1 cellular context compared by ENCODE assay signal in the genomic region with DNA sequence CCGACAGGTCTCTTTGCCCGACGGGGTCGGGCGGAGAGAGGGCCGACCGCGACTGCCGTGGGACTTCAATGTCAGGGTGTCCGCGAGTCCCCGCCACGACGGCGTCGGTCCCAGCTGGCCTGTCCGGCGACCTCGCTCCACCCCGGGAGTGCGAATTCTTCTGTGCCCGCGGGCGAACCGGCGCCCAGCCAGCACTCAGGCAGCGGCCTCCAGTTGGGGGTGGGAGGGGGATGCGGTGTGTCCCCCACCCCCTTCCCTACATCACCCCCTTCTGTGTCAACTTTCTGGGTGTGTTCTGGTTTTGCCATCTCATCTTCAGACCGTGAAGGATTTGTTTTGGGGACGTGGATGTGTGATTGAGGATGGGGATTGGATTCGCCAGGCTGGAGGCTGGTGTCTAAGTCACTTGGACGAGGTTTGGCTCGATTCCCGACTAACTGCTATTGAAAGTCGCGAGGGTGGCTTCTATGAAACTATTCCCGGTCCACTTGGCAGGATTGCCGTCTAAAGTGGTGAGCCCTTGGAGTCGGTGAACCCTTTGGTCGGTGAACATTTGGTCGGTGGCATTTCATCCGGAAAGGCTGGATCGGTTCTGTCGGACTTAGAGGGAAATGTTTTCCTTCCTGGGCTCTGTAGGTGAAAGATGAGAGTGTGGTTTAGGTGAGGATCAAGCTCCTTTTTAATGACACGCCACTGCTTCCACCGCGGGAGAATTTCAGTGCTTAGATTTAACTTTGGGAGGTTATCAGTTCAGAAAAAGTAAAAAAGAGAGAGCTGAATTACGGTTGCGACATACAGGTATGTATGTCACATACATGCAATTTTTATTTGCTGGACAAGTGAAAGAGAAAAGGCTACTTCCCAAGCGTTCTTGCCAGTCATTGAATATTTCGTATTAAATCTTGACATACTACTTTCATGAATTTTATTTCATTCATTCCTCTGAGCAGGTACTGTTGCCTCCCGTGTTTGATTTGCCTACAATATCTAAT.
TF ChIP-seq lines count a peak whose summit lies in the region.

No MANE protein-coding gene starts in this region.

TF ChIP-seq in K562, 482 proteins besides CTCF, POLR2A, EP300 and RAD21 (continued from another document and continues in another):
- TF ChIP-seq XRCC4 (IDR thresholded peaks at IDR 0.05; ENCODE audit: extremely low read depth, insufficient read depth, insufficient read length): no peak
- TF ChIP-seq RBBP5 (IDR thresholded peaks at IDR 0.05; ENCODE audit: borderline replicate concordance, insufficient read depth, low read length, poor library complexity, severe bottlenecking): peak; percentile 25
- no peak for TF ChIP-seq CREBBP (IDR thresholded peaks at IDR 0.05; ENCODE audit: low read depth, low read length)
- TF ChIP-seq ZSCAN32 (CRISPR knock-in tag; IDR thresholded peaks at IDR 0.05): no peak
- TF ChIP-seq CBX5 (IDR thresholded peaks at IDR 0.05; ENCODE audit: borderline replicate concordance, low read depth): no peak
- no peak for TF ChIP-seq BCL6 (CRISPR knock-in tag; IDR thresholded peaks at IDR 0.05)
- TF ChIP-seq ESRRB (CRISPR knock-in tag; IDR thresholded peaks at IDR 0.05; ENCODE audit: borderline replicate concordance): no peak
- TF ChIP-seq NFIC (IDR thresholded peaks at IDR 0.05): peak; percentile 50; the same call in 1 of the 2 replicates
- TF ChIP-seq TAF1 (IDR thresholded peaks at IDR 0.05; ENCODE audit: control insufficient read depth, extremely low read depth, insufficient read depth, low read length, severe bottlenecking): no peak
- TF ChIP-seq, protein P1, sequence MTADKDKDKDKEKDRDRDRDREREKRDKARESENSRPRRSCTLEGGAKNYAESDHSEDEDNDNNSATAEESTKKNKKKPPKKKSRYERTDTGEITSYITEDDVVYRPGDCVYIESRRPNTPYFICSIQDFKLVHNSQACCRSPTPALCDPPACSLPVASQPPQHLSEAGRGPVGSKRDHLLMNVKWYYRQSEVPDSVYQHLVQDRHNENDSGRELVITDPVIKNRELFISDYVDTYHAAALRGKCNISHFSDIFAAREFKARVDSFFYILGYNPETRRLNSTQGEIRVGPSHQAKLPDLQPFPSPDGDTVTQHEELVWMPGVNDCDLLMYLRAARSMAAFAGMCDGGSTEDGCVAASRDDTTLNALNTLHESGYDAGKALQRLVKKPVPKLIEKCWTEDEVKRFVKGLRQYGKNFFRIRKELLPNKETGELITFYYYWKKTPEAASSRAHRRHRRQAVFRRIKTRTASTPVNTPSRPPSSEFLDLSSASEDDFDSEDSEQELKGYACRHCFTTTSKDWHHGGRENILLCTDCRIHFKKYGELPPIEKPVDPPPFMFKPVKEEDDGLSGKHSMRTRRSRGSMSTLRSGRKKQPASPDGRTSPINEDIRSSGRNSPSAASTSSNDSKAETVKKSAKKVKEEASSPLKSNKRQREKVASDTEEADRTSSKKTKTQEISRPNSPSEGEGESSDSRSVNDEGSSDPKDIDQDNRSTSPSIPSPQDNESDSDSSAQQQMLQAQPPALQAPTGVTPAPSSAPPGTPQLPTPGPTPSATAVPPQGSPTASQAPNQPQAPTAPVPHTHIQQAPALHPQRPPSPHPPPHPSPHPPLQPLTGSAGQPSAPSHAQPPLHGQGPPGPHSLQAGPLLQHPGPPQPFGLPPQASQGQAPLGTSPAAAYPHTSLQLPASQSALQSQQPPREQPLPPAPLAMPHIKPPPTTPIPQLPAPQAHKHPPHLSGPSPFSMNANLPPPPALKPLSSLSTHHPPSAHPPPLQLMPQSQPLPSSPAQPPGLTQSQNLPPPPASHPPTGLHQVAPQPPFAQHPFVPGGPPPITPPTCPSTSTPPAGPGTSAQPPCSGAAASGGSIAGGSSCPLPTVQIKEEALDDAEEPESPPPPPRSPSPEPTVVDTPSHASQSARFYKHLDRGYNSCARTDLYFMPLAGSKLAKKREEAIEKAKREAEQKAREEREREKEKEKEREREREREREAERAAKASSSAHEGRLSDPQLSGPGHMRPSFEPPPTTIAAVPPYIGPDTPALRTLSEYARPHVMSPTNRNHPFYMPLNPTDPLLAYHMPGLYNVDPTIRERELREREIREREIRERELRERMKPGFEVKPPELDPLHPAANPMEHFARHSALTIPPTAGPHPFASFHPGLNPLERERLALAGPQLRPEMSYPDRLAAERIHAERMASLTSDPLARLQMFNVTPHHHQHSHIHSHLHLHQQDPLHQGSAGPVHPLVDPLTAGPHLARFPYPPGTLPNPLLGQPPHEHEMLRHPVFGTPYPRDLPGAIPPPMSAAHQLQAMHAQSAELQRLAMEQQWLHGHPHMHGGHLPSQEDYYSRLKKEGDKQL (CRISPR knock-in tag; IDR thresholded peaks at IDR 0.05; ENCODE audit: borderline replicate concordance): 0 out of 2 replicates have a peak, but pooled peaks have one; percentile 27
- no peak for TF ChIP-seq ZNF224 (CRISPR knock-in tag; IDR thresholded peaks at IDR 0.05)
- 0 out of 2 replicates have a peak, but pooled peaks have one; percentile 28 for TF ChIP-seq GABPB1 (CRISPR knock-in tag; IDR thresholded peaks at IDR 0.05)
- no peak for TF ChIP-seq TEAD1 (CRISPR knock-in tag; IDR thresholded peaks at IDR 0.05)
- TF ChIP-seq CREM (IDR thresholded peaks at IDR 0.05; ENCODE audit: low read depth): no peak
- TF ChIP-seq, protein P2, sequence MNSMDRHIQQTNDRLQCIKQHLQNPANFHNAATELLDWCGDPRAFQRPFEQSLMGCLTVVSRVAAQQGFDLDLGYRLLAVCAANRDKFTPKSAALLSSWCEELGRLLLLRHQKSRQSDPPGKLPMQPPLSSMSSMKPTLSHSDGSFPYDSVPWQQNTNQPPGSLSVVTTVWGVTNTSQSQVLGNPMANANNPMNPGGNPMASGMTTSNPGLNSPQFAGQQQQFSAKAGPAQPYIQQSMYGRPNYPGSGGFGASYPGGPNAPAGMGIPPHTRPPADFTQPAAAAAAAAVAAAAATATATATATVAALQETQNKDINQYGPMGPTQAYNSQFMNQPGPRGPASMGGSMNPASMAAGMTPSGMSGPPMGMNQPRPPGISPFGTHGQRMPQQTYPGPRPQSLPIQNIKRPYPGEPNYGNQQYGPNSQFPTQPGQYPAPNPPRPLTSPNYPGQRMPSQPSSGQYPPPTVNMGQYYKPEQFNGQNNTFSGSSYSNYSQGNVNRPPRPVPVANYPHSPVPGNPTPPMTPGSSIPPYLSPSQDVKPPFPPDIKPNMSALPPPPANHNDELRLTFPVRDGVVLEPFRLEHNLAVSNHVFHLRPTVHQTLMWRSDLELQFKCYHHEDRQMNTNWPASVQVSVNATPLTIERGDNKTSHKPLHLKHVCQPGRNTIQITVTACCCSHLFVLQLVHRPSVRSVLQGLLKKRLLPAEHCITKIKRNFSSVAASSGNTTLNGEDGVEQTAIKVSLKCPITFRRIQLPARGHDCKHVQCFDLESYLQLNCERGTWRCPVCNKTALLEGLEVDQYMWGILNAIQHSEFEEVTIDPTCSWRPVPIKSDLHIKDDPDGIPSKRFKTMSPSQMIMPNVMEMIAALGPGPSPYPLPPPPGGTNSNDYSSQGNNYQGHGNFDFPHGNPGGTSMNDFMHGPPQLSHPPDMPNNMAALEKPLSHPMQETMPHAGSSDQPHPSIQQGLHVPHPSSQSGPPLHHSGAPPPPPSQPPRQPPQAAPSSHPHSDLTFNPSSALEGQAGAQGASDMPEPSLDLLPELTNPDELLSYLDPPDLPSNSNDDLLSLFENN (IDR thresholded peaks at IDR 0.05; ENCODE audit: low read depth in 2 of 2, low read length in 2 of 2): 0 out of 4 replicates have a peak, but pooled peaks of 1 of the 2 experiments have one; percentile 0
- no peak for TF ChIP-seq STAT5B (CRISPR knock-in tag; IDR thresholded peaks at IDR 0.05)
- TF ChIP-seq PCBP1 (IDR thresholded peaks at IDR 0.05; ENCODE audit: low read depth, low read length, poor library complexity, severe bottlenecking): peak; percentile 7
- no peak for TF ChIP-seq NONO (IDR thresholded peaks at IDR 0.05; ENCODE audit: low read depth in 2 of 2, low read length in 1 of 2)
- no peak for TF ChIP-seq ZNF3 (CRISPR knock-in tag; IDR thresholded peaks at IDR 0.05)
- TF ChIP-seq RFX7 (CRISPR knock-in tag; IDR thresholded peaks at IDR 0.05): no peak
- no peak for TF ChIP-seq CBFB (CRISPR knock-in tag; IDR thresholded peaks at IDR 0.05)
- TF ChIP-seq KAT7 (CRISPR knock-in tag; IDR thresholded peaks at IDR 0.05; ENCODE audit: borderline replicate concordance): peak; percentile 29; the same call in 1 of the 2 replicates
- no peak for TF ChIP-seq HCFC1 (IDR thresholded peaks at IDR 0.05; ENCODE audit: low read depth, low read length)
- TF ChIP-seq, protein P3, sequence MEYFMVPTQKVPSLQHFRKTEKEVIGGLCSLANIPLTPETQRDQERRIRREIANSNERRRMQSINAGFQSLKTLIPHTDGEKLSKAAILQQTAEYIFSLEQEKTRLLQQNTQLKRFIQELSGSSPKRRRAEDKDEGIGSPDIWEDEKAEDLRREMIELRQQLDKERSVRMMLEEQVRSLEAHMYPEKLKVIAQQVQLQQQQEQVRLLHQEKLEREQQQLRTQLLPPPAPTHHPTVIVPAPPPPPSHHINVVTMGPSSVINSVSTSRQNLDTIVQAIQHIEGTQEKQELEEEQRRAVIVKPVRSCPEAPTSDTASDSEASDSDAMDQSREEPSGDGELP (CRISPR knock-in tag; IDR thresholded peaks at IDR 0.05; ENCODE audit: borderline replicate concordance): peak; percentile 68
- TF ChIP-seq, protein P4, sequence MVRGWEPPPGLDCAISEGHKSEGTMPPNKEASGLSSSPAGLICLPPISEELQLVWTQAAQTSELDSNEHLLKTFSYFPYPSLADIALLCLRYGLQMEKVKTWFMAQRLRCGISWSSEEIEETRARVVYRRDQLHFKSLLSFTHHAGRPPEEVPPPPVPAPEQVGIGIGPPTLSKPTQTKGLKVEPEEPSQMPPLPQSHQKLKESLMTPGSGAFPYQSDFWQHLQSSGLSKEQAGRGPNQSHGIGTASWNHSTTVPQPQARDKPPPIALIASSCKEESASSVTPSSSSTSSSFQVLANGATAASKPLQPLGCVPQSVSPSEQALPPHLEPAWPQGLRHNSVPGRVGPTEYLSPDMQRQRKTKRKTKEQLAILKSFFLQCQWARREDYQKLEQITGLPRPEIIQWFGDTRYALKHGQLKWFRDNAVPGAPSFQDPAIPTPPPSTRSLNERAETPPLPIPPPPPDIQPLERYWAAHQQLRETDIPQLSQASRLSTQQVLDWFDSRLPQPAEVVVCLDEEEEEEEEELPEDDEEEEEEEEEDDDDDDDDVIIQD (CRISPR knock-in tag; IDR thresholded peaks at IDR 0.05): no peak
- TF ChIP-seq NFE2 (IDR thresholded peaks at IDR 0.05; ENCODE audit: low read depth): peak; percentile 34; the same call in 1 of the 2 replicates
- TF ChIP-seq, protein P5, sequence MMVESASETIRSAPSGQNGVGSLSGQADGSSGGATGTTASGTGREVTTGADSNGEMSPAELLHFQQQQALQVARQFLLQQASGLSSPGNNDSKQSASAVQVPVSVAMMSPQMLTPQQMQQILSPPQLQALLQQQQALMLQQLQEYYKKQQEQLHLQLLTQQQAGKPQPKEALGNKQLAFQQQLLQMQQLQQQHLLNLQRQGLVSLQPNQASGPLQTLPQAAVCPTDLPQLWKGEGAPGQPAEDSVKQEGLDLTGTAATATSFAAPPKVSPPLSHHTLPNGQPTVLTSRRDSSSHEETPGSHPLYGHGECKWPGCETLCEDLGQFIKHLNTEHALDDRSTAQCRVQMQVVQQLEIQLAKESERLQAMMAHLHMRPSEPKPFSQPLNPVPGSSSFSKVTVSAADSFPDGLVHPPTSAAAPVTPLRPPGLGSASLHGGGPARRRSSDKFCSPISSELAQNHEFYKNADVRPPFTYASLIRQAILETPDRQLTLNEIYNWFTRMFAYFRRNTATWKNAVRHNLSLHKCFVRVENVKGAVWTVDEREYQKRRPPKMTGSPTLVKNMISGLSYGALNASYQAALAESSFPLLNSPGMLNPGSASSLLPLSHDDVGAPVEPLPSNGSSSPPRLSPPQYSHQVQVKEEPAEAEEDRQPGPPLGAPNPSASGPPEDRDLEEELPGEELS (CRISPR knock-in tag; IDR thresholded peaks at IDR 0.05; ENCODE audit: borderline replicate concordance): no peak
- no peak for TF ChIP-seq SMARCA4 (IDR thresholded peaks at IDR 0.05)
- TF ChIP-seq ZNF77 (CRISPR knock-in tag; IDR thresholded peaks at IDR 0.05): no peak
- TF ChIP-seq, protein P6, sequence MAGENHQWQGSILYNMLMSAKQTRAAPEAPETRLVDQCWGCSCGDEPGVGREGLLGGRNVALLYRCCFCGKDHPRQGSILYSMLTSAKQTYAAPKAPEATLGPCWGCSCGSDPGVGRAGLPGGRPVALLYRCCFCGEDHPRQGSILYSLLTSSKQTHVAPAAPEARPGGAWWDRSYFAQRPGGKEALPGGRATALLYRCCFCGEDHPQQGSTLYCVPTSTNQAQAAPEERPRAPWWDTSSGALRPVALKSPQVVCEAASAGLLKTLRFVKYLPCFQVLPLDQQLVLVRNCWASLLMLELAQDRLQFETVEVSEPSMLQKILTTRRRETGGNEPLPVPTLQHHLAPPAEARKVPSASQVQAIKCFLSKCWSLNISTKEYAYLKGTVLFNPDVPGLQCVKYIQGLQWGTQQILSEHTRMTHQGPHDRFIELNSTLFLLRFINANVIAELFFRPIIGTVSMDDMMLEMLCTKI (IDR thresholded peaks at IDR 0.05; ENCODE audit: partially characterized antibody): no peak
- TF ChIP-seq BCOR (IDR thresholded peaks at IDR 0.05): 0 out of 2 replicates have a peak, but pooled peaks have one; percentile 4
- TF ChIP-seq RUNX1 (IDR thresholded peaks at IDR 0.05; ENCODE audit: low read depth): no peak
